In the genomic region with DNA sequence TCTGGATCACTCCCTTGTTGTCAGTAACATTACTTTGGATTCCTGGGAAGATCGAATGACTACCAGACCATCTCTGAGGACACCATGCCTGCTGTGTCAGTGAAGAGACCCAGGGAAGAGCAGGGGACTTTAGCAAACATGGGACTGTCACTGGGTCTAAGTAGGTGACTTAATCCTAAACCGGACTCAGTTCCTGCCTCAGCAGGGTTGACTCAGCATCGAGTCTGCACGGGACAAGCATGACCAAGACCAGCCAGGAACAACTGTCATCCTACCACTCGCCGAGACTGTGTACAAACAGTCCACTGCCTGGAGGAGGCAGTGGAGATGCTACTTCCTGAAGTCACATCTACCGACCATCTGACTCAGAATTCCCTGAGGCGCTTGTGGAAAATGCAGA, we compare ENCODE assay signal across 1 cellular context.
A peak's percentile ranks its signal among the peaks of the same experiment; 100 is the strongest.
TF ChIP-seq lines count a peak whose summit lies in the region.

No MANE protein-coding gene starts in this region.

TF ChIP-seq in GM23338, 12 proteins besides CTCF, POLR2A, EP300 and RAD21:
- TF ChIP-seq, protein P1, sequence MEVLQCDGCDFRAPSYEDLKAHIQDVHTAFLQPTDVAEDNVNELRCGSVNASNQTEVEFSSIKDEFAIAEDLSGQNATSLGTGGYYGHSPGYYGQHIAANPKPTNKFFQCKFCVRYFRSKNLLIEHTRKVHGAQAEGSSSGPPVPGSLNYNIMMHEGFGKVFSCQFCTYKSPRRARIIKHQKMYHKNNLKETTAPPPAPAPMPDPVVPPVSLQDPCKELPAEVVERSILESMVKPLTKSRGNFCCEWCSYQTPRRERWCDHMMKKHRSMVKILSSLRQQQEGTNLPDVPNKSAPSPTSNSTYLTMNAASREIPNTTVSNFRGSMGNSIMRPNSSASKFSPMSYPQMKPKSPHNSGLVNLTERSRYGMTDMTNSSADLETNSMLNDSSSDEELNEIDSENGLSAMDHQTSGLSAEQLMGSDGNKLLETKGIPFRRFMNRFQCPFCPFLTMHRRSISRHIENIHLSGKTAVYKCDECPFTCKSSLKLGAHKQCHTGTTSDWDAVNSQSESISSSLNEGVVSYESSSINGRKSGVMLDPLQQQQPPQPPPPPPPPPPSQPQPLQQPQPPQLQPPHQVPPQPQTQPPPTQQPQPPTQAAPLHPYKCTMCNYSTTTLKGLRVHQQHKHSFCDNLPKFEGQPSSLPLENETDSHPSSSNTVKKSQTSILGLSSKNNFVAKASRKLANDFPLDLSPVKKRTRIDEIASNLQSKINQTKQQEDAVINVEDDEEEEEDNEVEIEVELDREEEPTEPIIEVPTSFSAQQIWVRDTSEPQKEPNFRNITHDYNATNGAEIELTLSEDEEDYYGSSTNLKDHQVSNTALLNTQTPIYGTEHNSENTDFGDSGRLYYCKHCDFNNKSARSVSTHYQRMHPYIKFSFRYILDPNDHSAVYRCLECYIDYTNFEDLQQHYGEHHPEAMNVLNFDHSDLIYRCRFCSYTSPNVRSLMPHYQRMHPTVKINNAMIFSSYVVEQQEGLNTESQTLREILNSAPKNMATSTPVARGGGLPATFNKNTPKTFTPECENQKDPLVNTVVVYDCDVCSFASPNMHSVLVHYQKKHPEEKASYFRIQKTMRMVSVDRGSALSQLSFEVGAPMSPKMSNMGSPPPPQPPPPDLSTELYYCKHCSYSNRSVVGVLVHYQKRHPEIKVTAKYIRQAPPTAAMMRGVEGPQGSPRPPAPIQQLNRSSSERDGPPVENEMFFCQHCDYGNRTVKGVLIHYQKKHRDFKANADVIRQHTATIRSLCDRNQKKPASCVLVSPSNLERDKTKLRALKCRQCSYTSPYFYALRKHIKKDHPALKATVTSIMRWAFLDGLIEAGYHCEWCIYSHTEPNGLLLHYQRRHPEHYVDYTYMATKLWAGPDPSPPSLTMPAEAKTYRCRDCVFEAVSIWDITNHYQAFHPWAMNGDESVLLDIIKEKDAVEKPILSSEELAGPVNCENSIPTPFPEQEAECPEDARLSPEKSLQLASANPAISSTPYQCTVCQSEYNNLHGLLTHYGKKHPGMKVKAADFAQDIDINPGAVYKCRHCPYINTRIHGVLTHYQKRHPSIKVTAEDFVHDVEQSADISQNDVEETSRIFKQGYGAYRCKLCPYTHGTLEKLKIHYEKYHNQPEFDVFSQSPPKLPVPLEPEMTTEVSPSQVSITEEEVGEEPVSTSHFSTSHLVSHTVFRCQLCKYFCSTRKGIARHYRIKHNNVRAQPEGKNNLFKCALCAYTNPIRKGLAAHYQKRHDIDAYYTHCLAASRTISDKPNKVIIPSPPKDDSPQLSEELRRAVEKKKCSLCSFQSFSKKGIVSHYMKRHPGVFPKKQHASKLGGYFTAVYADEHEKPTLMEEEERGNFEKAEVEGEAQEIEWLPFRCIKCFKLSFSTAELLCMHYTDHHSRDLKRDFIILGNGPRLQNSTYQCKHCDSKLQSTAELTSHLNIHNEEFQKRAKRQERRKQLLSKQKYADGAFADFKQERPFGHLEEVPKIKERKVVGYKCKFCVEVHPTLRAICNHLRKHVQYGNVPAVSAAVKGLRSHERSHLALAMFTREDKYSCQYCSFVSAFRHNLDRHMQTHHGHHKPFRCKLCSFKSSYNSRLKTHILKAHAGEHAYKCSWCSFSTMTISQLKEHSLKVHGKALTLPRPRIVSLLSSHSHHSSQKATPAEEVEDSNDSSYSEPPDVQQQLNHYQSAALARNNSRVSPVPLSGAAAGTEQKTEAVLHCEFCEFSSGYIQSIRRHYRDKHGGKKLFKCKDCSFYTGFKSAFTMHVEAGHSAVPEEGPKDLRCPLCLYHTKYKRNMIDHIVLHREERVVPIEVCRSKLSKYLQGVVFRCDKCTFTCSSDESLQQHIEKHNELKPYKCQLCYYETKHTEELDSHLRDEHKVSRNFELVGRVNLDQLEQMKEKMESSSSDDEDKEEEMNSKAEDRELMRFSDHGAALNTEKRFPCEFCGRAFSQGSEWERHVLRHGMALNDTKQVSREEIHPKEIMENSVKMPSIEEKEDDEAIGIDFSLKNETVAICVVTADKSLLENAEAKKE (CRISPR knock-in tag; IDR thresholded peaks at IDR 0.05): peak; percentile 14; the same call in 1 of the 2 replicates
- TF ChIP-seq CREB1 (CRISPR knock-in tag; IDR thresholded peaks at IDR 0.05; ENCODE audit: low read depth): no peak
TF ChIP-seq in GM23338: peak in this region for 1.
